ENCODE assay signal across 15 cellular contexts in genomic region chr9:33851301-33851700, GRCh38. TPM values are rescaled to one million over a fixed set of nuclear protein-coding genes. Genes with fewer than 3 reads are reported as not detected.
DNase-seq lines count a peak whose midpoint lies in the region; ATAC-seq, FAIRE-seq and TF ChIP-seq lines count a peak whose summit lies in the region.
"Had no signal": no experiment of that assay in that cellular context is flagged by ENCODE, and none has a peak within 500 bp of the region (broad histone marks: within the 10 kb centered on the region; RNA-seq: fewer than 3 reads in every experiment).

No MANE protein-coding gene starts in this region.

- TF ChIP-seq CTCF in mammary epithelial cell (conservative IDR thresholded peaks at IDR 0.05 in 1 of 2, IDR thresholded peaks at IDR 0.05 in 1 of 2; ENCODE audit: extremely low read depth in 1 of 2, insufficient read depth in 1 of 2, low read depth in 1 of 2, low read length in 2 of 2) (no peak), breast epithelium (IDR thresholded peaks at IDR 0.05) (no peak), VCaP (conservative IDR thresholded peaks at IDR 0.05) (no peak), type B pancreatic cell (conservative IDR thresholded peaks at IDR 0.05) (no peak)

- no peak overlapping the region for H3K9ac ChIP-seq in mammary epithelial cell (ENCODE audit: insufficient read depth, low read length)

- FAIRE-seq in GM12891 (lab: Jason Lieb, UNC): no peak
- FAIRE-seq: GM12892 had no signal

- peaks cover 93% of the 10 kb centered on the region for H3K79me2 ChIP-seq in mammary epithelial cell (ENCODE audit: insufficient read depth, low read length)

- 94% methylated on average over 1 of the region's 1 CpG for WGBS in mammary epithelial cell (ENCODE audit: low coverage, missing lambda C conversion rate)

- TF ChIP-seq POLR2A in breast epithelium (IDR thresholded peaks at IDR 0.05) (no peak), GM12891 (IDR thresholded peaks at IDR 0.05; ENCODE audit: low read depth, low read length) (no peak)

- H3K9me3 ChIP-seq in mammary epithelial cell (replicated peaks; ENCODE audit: insufficient read depth, low read length): no peaks in the 10 kb centered on the region
- no peaks in the 10 kb centered on the region for H3K9me3 ChIP-seq in breast epithelium
- H3K9me3 ChIP-seq: pancreas, upper lobe of left lung had no signal

- peaks cover 3% of the 10 kb centered on the region for H4K20me1 ChIP-seq in mammary epithelial cell (ENCODE audit: insufficient read depth, low read length)

- H3K27ac ChIP-seq in mammary epithelial cell (ENCODE audit: insufficient read depth, low read depth, low read length): peak overlapping the region; percentile 17
- peak overlapping the region in 1 of 2 donors; percentile 60 for H3K27ac ChIP-seq in breast epithelium
- H3K27ac ChIP-seq in VCaP: peak overlapping the region; percentile 65

- in situ Hi-C loops in mammary epithelial cell (cut with MboI; ENCODE audit: low sequenced_read_pairs in 2 of 2): loop anchor here (5.0 to 10.0 kb wide), 3 partner anchors 34 to 116 kb away; partner anchors contain the start of gene UBE2R2 (in 1 of the 2)

- no peaks in the 10 kb centered on the region for H3K9me3 Mint-ChIP-seq in type B pancreatic cell
- H3K9me3 Mint-ChIP-seq: activated T-helper 17 cell treated with anti-CD3 and anti-CD28 coated beads, Interleukin-2, amount 50 U/mL, for 72 hours had no signal

- ATAC-seq in GM21423 (IDR thresholded peaks at IDR 0.05; ENCODE audit: unreplicated experiment): no peak

- no peak for DNase-seq in mammary epithelial cell
- DNase-seq in breast epithelium (ENCODE audit: low spot score in 2 of 2): no peak
- DNase-seq in lung microvascular endothelial cell (ENCODE audit: low read depth in 2 of 2): peak; percentile 11 to 36
- DNase-seq in type B pancreatic cell (ENCODE audit: extremely low spot score, unreplicated experiment): no peak
- no peak for DNase-seq in putamen (ENCODE audit: low spot score)
- no peak for DNase-seq in GM12891 (ENCODE audit: insufficient read length, low spot score)
- DNase-seq: activated CD4-positive, alpha-beta T cell treated with anti-CD3 and anti-CD28 coated beads for 48 hours; left ventricle myocardium superior; stimulated activated CD8-positive, alpha-beta memory T cell treated with anti-CD3 and anti-CD28 coated beads, Interleukin-4, amount 100 ng/mL, for 48 hours; upper lobe of left lung had no signal

- H3K36me3 Mint-ChIP-seq in type B pancreatic cell: peaks cover 11% of the 10 kb centered on the region

- H3K4me3 Mint-ChIP-seq in type B pancreatic cell: no peak overlapping the region
- H3K4me3 Mint-ChIP-seq: activated T-helper 17 cell treated with anti-CD3 and anti-CD28 coated beads, Interleukin-2, amount 50 U/mL, for 72 hours had no signal

- no TSS peak for BruUV-seq in mammary epithelial cell (replicated peaks; lab: Mats Ljungman, UMichigan)

- CTCF ChIA-PET in mammary epithelial cell (lab: Charles Lee; ENCODE audit: low non-redundant PET): no interaction called here

- H3K4me3 ChIP-seq in mammary epithelial cell (replicated peaks in 1 of 3; ENCODE audit: insufficient read depth in 1 of 3, low read depth in 2 of 3, low read length in 3 of 3) (no peak overlapping the region), breast epithelium (no peak overlapping the region)
- H3K4me3 ChIP-seq: pancreas, upper lobe of left lung had no signal

- no peaks in the 10 kb centered on the region for H3K27me3 ChIP-seq in mammary epithelial cell (ENCODE audit: insufficient read depth, low read length)
- no peaks in the 10 kb centered on the region for H3K27me3 ChIP-seq in breast epithelium
- H3K27me3 ChIP-seq: pancreas, upper lobe of left lung had no signal

- H3K27ac Mint-ChIP-seq in type B pancreatic cell: peak overlapping the region; percentile 32

- dilution Hi-C loops in mammary epithelial cell (cut with HindIII; ENCODE audit: low sequenced_read_pairs): no loop called here

- H3K4me2 ChIP-seq in mammary epithelial cell (ENCODE audit: insufficient read depth, low read depth, low read length): no peak overlapping the region

- H3K27me3 Mint-ChIP-seq in type B pancreatic cell: no peaks in the 10 kb centered on the region
- H3K27me3 Mint-ChIP-seq: activated T-helper 17 cell treated with anti-CD3 and anti-CD28 coated beads, Interleukin-2, amount 50 U/mL, for 72 hours had no signal

- no peak overlapping the region for H2AFZ ChIP-seq in mammary epithelial cell (ENCODE audit: low read depth, low read length)

- intact Hi-C loops in mammary epithelial cell (cut with micrococcal nuclease) (loop anchor here (10.0 kb wide), 1 partner anchor 226 kb away; no protein-coding TSS in a partner anchor), breast epithelium (cut with DNase I; ENCODE audit: low total_unique reads) (loop anchor here (5.0 kb wide), 1 partner anchor 34 kb away; the partner anchor contains the start of gene UBE2R2)

- H3K36me3 ChIP-seq in mammary epithelial cell (ENCODE audit: insufficient read depth, low read length) (no peaks in the 10 kb centered on the region), breast epithelium (no peaks in the 10 kb centered on the region)
- H3K36me3 ChIP-seq: pancreas, upper lobe of left lung had no signal

- H3K4me1 ChIP-seq in mammary epithelial cell (ENCODE audit: insufficient read depth, low read length): no peaks in the 10 kb centered on the region
- peaks cover 0 to 12% of the 10 kb centered on the region in 2 donors for H3K4me1 ChIP-seq in breast epithelium

- H3K4me1 Mint-ChIP-seq in type B pancreatic cell (ENCODE audit: unreplicated experiment): peaks cover 25% of the 10 kb centered on the region

TF ChIP-seq in GM12891, 5 proteins besides CTCF, POLR2A, EP300 and RAD21:
- TF ChIP-seq TAF1 (IDR thresholded peaks at IDR 0.05; ENCODE audit: low read depth, low read length): no peak
- no peak for TF ChIP-seq SPI1 (IDR thresholded peaks at IDR 0.05; ENCODE audit: low read depth, low read length)
- TF ChIP-seq PAX5 (IDR thresholded peaks at IDR 0.05; ENCODE audit: insufficient read depth, low read length, severe bottlenecking): no peak
- TF ChIP-seq POU2F2 (IDR thresholded peaks at IDR 0.05; ENCODE audit: low read depth, low read length): no peak
- TF ChIP-seq POLR2AphosphoS5 (IDR thresholded peaks at IDR 0.05; ENCODE audit: low read depth, low read length): no peak

RNA-seq across cellular contexts. Expression of gene UBE2R2, which starts 34.3 kb away (rescaled TPM):
- total RNA-seq in mammary epithelial cell: 10 to 100 TPM; 14.8 to 38.0 TPM
- polyA plus RNA-seq in mammary epithelial cell: 20.3 TPM
- 30.8 TPM for polyA minus RNA-seq in mammary epithelial cell
- 10 to 100 TPM; 21.2 to 35.0 (median 22.6) TPM for total RNA-seq in breast epithelium
- 15.3 and 15.5 TPM in 2 replicates for total RNA-seq in lung microvascular endothelial cell
- 47.3 and 55.9 TPM in 2 replicates for total RNA-seq in type B pancreatic cell (ENCODE audit: low replicate concordance)
- 23.1 TPM for polyA plus RNA-seq in GM12891 (2012; ENCODE audit: low read depth, missing spikeins)

RNA-seq across cellular contexts. Expression of gene PRSS3, which starts 55.9 kb away (rescaled TPM):
- 10 to 100 TPM in 1 of 2 donors, 1 to 10 TPM in 1; 1.0 to 27.6 TPM for total RNA-seq in mammary epithelial cell
- 50.8 TPM for polyA plus RNA-seq in mammary epithelial cell
- polyA minus RNA-seq in mammary epithelial cell: 81.6 TPM
- under 1 TPM in 1 of 3 donors, not detected in 2; 0.33 TPM for total RNA-seq in breast epithelium
- 2.0 and 18.5 TPM in 2 replicates for total RNA-seq in lung microvascular endothelial cell
- 0.86 TPM in 1 of 2 replicates, not detected in the other for total RNA-seq in type B pancreatic cell (ENCODE audit: low replicate concordance)
- polyA plus RNA-seq in GM12891 (2012; ENCODE audit: low read depth, missing spikeins): not detected
- total RNA-seq: activated T-helper 17 cell treated with anti-CD3 and anti-CD28 coated beads, Interleukin-2, amount 50 U/mL, for 72 hours; left ventricle myocardium superior had no signal

Comparison
In these comparisons a context has a peak if more than half of its experiments do, and no peak if none do; other contexts are left out.
1. DNase-seq: peak in lung microvascular endothelial cell (2 of 2); none in mammary epithelial cell (single experiment), breast epithelium (0 of 2), type B pancreatic cell (single experiment), putamen (single experiment) and GM12891 (single experiment).